In the genomic region with DNA sequence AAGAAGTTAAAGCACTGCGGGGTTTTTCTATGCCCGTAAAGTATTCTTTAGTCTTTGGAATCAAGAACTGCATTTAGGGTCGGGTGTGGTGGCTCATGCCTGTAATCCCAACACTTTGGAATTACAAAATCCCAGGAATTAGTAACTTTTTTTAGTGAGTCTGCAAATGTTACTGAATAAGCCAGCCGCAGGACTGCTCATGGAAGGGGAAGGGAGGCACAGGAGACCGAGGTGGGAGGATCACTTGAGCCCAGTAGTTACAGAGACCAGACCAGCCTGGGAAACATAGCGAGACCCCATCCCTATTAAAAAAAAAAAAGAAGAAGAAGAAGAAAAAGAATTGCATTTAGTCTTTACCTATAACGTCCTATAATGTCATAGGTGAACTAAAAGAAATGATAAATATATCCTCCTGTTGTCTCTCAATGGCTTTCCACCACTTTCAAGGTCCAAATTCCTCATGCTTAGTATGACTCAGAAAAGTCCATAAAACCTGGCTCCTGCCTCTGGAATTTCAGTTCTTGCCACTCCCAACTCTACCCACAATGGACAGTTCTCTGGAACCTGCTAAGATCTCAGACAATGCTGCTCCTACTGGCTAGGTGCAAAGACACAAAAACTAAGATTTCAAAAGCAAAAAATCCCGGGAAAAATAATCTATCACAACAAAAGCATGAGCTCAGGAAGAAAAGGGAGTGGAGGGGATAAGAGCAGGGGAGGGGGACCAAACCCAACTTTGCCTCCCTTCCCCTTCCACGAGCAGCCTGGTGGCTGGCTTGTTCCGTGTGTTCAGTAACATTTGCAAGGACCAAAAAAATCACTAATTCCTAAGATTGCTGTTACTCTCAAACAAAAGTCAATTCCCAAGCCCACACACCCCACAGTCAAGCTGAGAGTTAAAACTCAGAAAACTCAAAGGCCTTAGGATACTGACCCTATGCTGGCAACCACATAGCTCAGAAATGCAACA, we compare ENCODE assay signal across 11 cellular contexts. TPM values are rescaled to one million over a fixed set of nuclear protein-coding genes. Genes with fewer than 3 reads are reported as not detected.
DNase-seq lines count a peak whose midpoint lies in the region; ATAC-seq, FAIRE-seq and TF ChIP-seq lines count a peak whose summit lies in the region.
"Had no signal": no experiment of that assay in that cellular context is flagged by ENCODE, and none has a peak within 500 bp of the region (broad histone marks: within the 10 kb centered on the region; RNA-seq: fewer than 3 reads in every experiment).

No MANE protein-coding gene starts in this region.

- H3K9me3 ChIP-seq in A549 (no peaks in the 10 kb centered on the region), GM12878 (replicated peaks; ENCODE audit: control insufficient read depth, insufficient read depth, low read length) (no peaks in the 10 kb centered on the region)

- peak overlapping the region; percentile 27; the same call in 2 of the 3 replicates for H3K4me3 ChIP-seq in A549
- peak overlapping the region; percentile 41 for H3K4me3 ChIP-seq in GM12878
- H3K4me3 ChIP-seq in mesendoderm (ENCODE audit: low read length) = no peak overlapping the region
- no peak overlapping the region for H3K4me3 ChIP-seq in dorsolateral prefrontal cortex

- TF ChIP-seq EP300 in A549 (IDR thresholded peaks at IDR 0.05) (no peak), GM12878 (IDR thresholded peaks at IDR 0.05; ENCODE audit: borderline replicate concordance in 1 of 2, control insufficient read depth in 1 of 2, low read depth in 2 of 2, low read length in 2 of 2) (no peak)

- H3K79me2 ChIP-seq in GM12878 (ENCODE audit: control insufficient read depth, insufficient read depth, low read length) (peaks cover 89% of the 10 kb centered on the region), mesendoderm (ENCODE audit: control insufficient read depth, insufficient read depth, low read length) (peaks cover 77% of the 10 kb centered on the region)

- no peak overlapping the region for H2AFZ ChIP-seq in GM12878 (ENCODE audit: control insufficient read depth, low read depth, low read length)

- no peak for FAIRE-seq in A549 (lab: Jason Lieb, UNC)
- no peak for FAIRE-seq in GM12878 (lab: Jason Lieb, UNC)

- H3K56ac ChIP-seq in mesendoderm (ENCODE audit: low read length) = no peak overlapping the region

- H4K20me1 ChIP-seq in GM12878 (ENCODE audit: control insufficient read depth, insufficient read depth) = no peaks in the 10 kb centered on the region

- H4K5ac ChIP-seq in mesendoderm (ENCODE audit: low read length) = no peak overlapping the region

- ATAC-seq in A549 (peak; percentile 92 to 93), GM12878 (no peak), GM19455 (IDR thresholded peaks at IDR 0.05; ENCODE audit: unreplicated experiment) (no peak)

- H2AK5ac ChIP-seq in mesendoderm (ENCODE audit: low read length) = no peak overlapping the region

- H3K27ac ChIP-seq in A549 = peak overlapping the region; percentile 96 to 97
- H3K27ac ChIP-seq in GM12878 (ENCODE audit: control insufficient read depth, insufficient read depth) = peak overlapping the region; percentile 87
- no peak overlapping the region for H3K27ac ChIP-seq in mesendoderm (ENCODE audit: low read depth, low read length)
- no peak overlapping the region for H3K27ac ChIP-seq in dorsolateral prefrontal cortex
- H3K27ac ChIP-seq: C4-2B had no signal

- no peak overlapping the region for H3K4ac ChIP-seq in mesendoderm (ENCODE audit: low read depth, low read length)

- H4K8ac ChIP-seq in mesendoderm (ENCODE audit: low read depth, low read length) = no peak overlapping the region

- no peak overlapping the region for H2BK5ac ChIP-seq in mesendoderm (ENCODE audit: low read length)

- no peaks in the 10 kb centered on the region for H3K36me3 ChIP-seq in GM12878 (ENCODE audit: control insufficient read depth in 2 of 2, insufficient read depth in 2 of 2, low read length in 1 of 2)
- H3K36me3 ChIP-seq in mesendoderm (ENCODE audit: control insufficient read depth, insufficient read depth, low read length) = no peaks in the 10 kb centered on the region

- peak; percentile 37 to 54 for TF ChIP-seq RAD21 in A549 (conservative IDR thresholded peaks at IDR 0.05 in 1 of 2, IDR thresholded peaks at IDR 0.05 in 1 of 2)
- no peak for TF ChIP-seq RAD21 in GM12878 (IDR thresholded peaks at IDR 0.05; ENCODE audit: insufficient read depth, low read depth, low read length)

- POLR2A ChIA-PET in A549 (lab: Yijun Ruan, JAX) = interaction anchor here (0.9 to 1.9 kb wide), 6 partner anchors 10 to 138 kb away, joined by 3 to 8 read pairs (median 5); a partner anchor contains a TSS
- POLR2A ChIA-PET in GM12878 (lab: Charles Lee) = interaction anchor here (0.6 to 2.2 kb wide), 13 partner anchors 7 to 629 kb away, joined by 3 to 10 read pairs (median 6); no protein-coding TSS in a partner anchor

- intact Hi-C loops in GM12878 (cut with micrococcal nuclease; ENCODE audit: unreplicated experiment) (loop anchor here (1.0 kb wide), 1 partner anchor 44 kb away; no protein-coding TSS in a partner anchor), dorsolateral prefrontal cortex (cut with DNase I) (no loop called here)

- TF ChIP-seq CTCF in A549 (IDR thresholded peaks at IDR 0.05) (no peak; the same call in 2 of the 3 replicates), GM12878 (IDR thresholded peaks at IDR 0.05 in 2 of 3, conservative IDR thresholded peaks at IDR 0.05 in 1 of 3; ENCODE audit: control insufficient read depth in 2 of 3, extremely low read depth in 1 of 3, insufficient read depth in 1 of 3, low read depth in 3 of 3, low read length in 3 of 3) (no peak), dorsolateral prefrontal cortex (IDR thresholded peaks at IDR 0.05 in 54 of 56, conservative IDR thresholded peaks at IDR 0.05 in 2 of 56; ENCODE audit: low read depth in 1 of 56, partially characterized antibody in 56 of 56) (no peak)

- H3K27me3 ChIP-seq in GM12878 (replicated peaks in 1 of 2; ENCODE audit: control insufficient read depth in 2 of 2, insufficient read depth in 2 of 2, low read length in 1 of 2) = no peaks in the 10 kb centered on the region
- H3K27me3 ChIP-seq in mesendoderm (ENCODE audit: insufficient read depth, low read length, poor library complexity) = no peaks in the 10 kb centered on the region
- no peaks in the 10 kb centered on the region for H3K27me3 ChIP-seq in dorsolateral prefrontal cortex

- TF ChIP-seq POLR2A in A549 (IDR thresholded peaks at IDR 0.05; ENCODE audit: low read length) (no peak), GM12878 (IDR thresholded peaks at IDR 0.05; ENCODE audit: low read depth, low read length) (no peak)

- peaks cover 97% of the 10 kb centered on the region for H3K4me1 ChIP-seq in A549
- H3K4me1 ChIP-seq in GM12878 (ENCODE audit: control insufficient read depth, insufficient read depth, low read length) = peaks cover 87% of the 10 kb centered on the region
- peaks cover 29% of the 10 kb centered on the region for H3K4me1 ChIP-seq in mesendoderm (ENCODE audit: control insufficient read depth, low read depth, low read length)

- H2BK15ac ChIP-seq in mesendoderm (replicated peaks; ENCODE audit: low read depth) = no peak overlapping the region

- BruUV-seq in GM12878 (replicated peaks; lab: Mats Ljungman, UMichigan) = TSS peak; percentile 28

- SMC1A ChIA-PET in GM12878 (lab: Charles Lee; ENCODE audit: uncharacterized antibody, unreplicated experiment) = interaction anchor here (1.0 to 2.5 kb wide), 19 partner anchors 9 to 175 kb away, joined by 3 to 40 read pairs (median 7); no protein-coding TSS in a partner anchor

- H3K18ac ChIP-seq in mesendoderm (ENCODE audit: low read length) = no peak overlapping the region

- H3K23ac ChIP-seq in mesendoderm (ENCODE audit: low read length) = no peak overlapping the region

- DNase-seq in A549 (ENCODE audit: low read depth in 1 of 2, low spot score in 1 of 2) (peak; percentile 85 to 93), HT1080 (ENCODE audit: low read depth) (peak; percentile 86), GM12878 (ENCODE audit: low read depth, low spot score) (no peak), mesendoderm (peak; percentile 59), amniotic stem cell (lab: John Stamatoyannopoulos, UW) (no peak), dorsolateral prefrontal cortex (no peak), NCI-H510A (lab: John Stamatoyannopoulos, UW) (no peak)
- DNase-seq: activated CD4-positive, alpha-beta T cell treated with anti-CD3 and anti-CD28 coated beads, Interleukin-2, amount 50 U/mL, for 1 hour; NCI-H187 had no signal

- CTCF ChIA-PET in A549 (lab: Yijun Ruan, JAX) (interaction anchor here (0.6 to 2.3 kb wide), 19 partner anchors 9 to 191 kb away, joined by 3 to 14 read pairs (median 4); a partner anchor contains a TSS), GM12878 (lab: Yijun Ruan, JAX) (interaction anchor here (0.7 to 2.2 kb wide), 12 partner anchors 16 to 147 kb away, joined by 3 to 10 read pairs (median 4); no protein-coding TSS in a partner anchor)

- in situ Hi-C loops in GM12878 (cut with MboI) = loop anchor here (25.0 kb wide), 1 partner anchor 838 kb away; a partner anchor contains a TSS

- RAD21 ChIA-PET in GM12878 (lab: Charles Lee; ENCODE audit: unreplicated experiment) = interaction anchor here (0.7 to 2.5 kb wide), 24 partner anchors 10 to 171 kb away, joined by 3 to 38 read pairs (median 7); no protein-coding TSS in a partner anchor

- H3K4me2 ChIP-seq in A549 = peak overlapping the region; percentile 97
- H3K4me2 ChIP-seq in GM12878 (ENCODE audit: control insufficient read depth, insufficient read depth) = peak overlapping the region; percentile 89
- H3K4me2 ChIP-seq in mesendoderm (ENCODE audit: low read length) = no peak overlapping the region

- H3K9ac ChIP-seq in GM12878 (ENCODE audit: control insufficient read depth, insufficient read depth, low read length) = peak overlapping the region; percentile 53
- H3K9ac ChIP-seq in mesendoderm (ENCODE audit: low read length) = no peak overlapping the region

- WGBS in A549 (ENCODE audit: missing lambda C conversion rate) = 2% methylated on average over 10 of the region's 10 CpGs
- whole genome bisulfite sequencing in GM12878 (ENCODE audit: insufficient coverage, insufficient replicate concordance, low lambda C conversion rate, missing lambda C conversion rate) = 73% methylated on average over 10 of the region's 10 CpGs
- no CpG with 5 or more reads among the region's 10 CpGs for WGBS in mesendoderm (ENCODE audit: extremely low coverage, insufficient coverage, low lambda C conversion rate)

- H2BK120ac ChIP-seq in mesendoderm (ENCODE audit: low read depth, low read length) = no peak overlapping the region

- H3K79me1 ChIP-seq in mesendoderm (ENCODE audit: low read length) = peaks cover 14% of the 10 kb centered on the region

RNA-seq across cellular contexts. Expression of a gene that starts 39.0 kb away (rescaled TPM):
- polyA plus RNA-seq in A549 (2011; rRNA removed) (82.8 and 88.7 TPM in 2 replicates), A549 (2017; fragmentation: RNase III; extraction: RNeasy Plus Mini Kit Qiagen cat#74134 plus additional on column Dnase treatment) (68.1 to 84.0 TPM (median 81.5 TPM) in 3 replicates), GM12878 (2011; rRNA removed) (55.5 and 58.7 TPM in 2 replicates), GM12878 (2014; fragmentation: Illumina TruSeq; extraction: Trizol) (34.9 and 37.4 TPM in 2 replicates), GM12878 (2014; fragmentation: Nextera tagmentation; extraction: Ambion mirVana) (10 to 100 TPM; 10.0 to 15.3 TPM), GM12878 (2014; rRNA removed) (24.6 and 25.5 TPM in 2 replicates), GM12878 (2016; fragmentation: Nextera tagmentation; extraction: Ambion mirVana) (1 to 10 TPM; 2.0 to 2.8 TPM)
- 39.0 and 48.5 TPM in 2 replicates for polyA plus RNA-seq in A549 (2012; cell fraction: cytosol; rRNA removed)
- polyA plus RNA-seq in A549 (2012; cell fraction: nucleus; rRNA removed) = 23.2 and 34.8 TPM in 2 replicates
- polyA minus RNA-seq in A549 (2011; rRNA and poly(A)+ RNA removed) = 66.0 and 68.4 TPM in 2 replicates
- total RNA-seq in HT1080 (2014; rRNA removed; shearing (Covaris generic)) = 27.1 and 41.7 TPM in 2 replicates
- 42.3 and 52.9 TPM in 2 replicates for polyA plus RNA-seq in HT1080 (2015; cell fraction: cytosol; rRNA removed)
- polyA plus RNA-seq in HT1080 (2015; cell fraction: nucleus; rRNA removed) = 23.5 and 24.7 TPM in 2 replicates
- 50.1 and 53.1 TPM in 2 replicates for total RNA-seq in GM12878 (2013; cell fraction: nucleolus; rRNA removed)
- total RNA-seq in GM12878 (2014; rRNA removed) (11.6 and 12.7 TPM in 2 replicates), GM12878 (2014; rRNA removed; fragmentation: Illumina TruSeq; extraction: Trizol) (25.2 and 25.4 TPM in 2 replicates), GM12878 (2021) (28.3 and 28.7 TPM in 2 replicates), dorsolateral prefrontal cortex (10 to 100 TPM; 24.2 to 52.0 (median 37.1) TPM)
- 8.9 TPM for polyA plus RNA-seq in GM12878 (2011; ENCODE audit: low read depth)
- polyA plus RNA-seq in GM12878 (2011; cell fraction: cytosol; rRNA removed) = 42.2 and 48.9 TPM in 2 replicates
- 21.1 and 21.3 TPM in 2 replicates for polyA plus RNA-seq in GM12878 (2011; cell fraction: nucleus; rRNA removed)
- 11.5 and 15.5 TPM in 2 replicates for polyA plus RNA-seq in GM12878 (2012)
- 54.9 and 59.8 TPM in 2 replicates for polyA minus RNA-seq in GM12878 (2011; rRNA and poly(A)+ RNA removed)
- 21.9 and 23.4 TPM in 2 replicates for polyA minus RNA-seq in GM12878 (2011; cell fraction: cytosol; rRNA and poly(A)+ RNA removed)
- polyA minus RNA-seq in GM12878 (2011; cell fraction: nucleus; rRNA and poly(A)+ RNA removed) = 6.4 and 9.8 TPM in 2 replicates
- polyA plus RNA-seq in mesendoderm (2013, experiment 1 of 2) = 59.6 TPM
- 60.6 TPM for polyA plus RNA-seq in mesendoderm (2013, experiment 2 of 2)

Comparison
In these comparisons a context has a peak if more than half of its experiments do, and no peak if none do; other contexts are left out.
1. ATAC-seq: peak in A549 (2 of 2); none in GM12878 (single experiment) and GM19455 (single experiment).
2. DNase-seq: peak in A549 (2 of 2), HT1080 (single experiment) and mesendoderm (single experiment); none in GM12878 (single experiment), amniotic stem cell (single experiment), dorsolateral prefrontal cortex (0 of 10) and NCI-H510A (single experiment).
3. H3K27ac ChIP-seq: peak in A549 (2 of 2) and GM12878 (single experiment); none in mesendoderm (single experiment) and dorsolateral prefrontal cortex (0 of 59).
4. H3K4me3 ChIP-seq: peak in A549 (single experiment) and GM12878 (single experiment); none in mesendoderm (single experiment) and dorsolateral prefrontal cortex (0 of 59).